ENCODE assay signal across 11 cellular contexts in the genomic region with DNA sequence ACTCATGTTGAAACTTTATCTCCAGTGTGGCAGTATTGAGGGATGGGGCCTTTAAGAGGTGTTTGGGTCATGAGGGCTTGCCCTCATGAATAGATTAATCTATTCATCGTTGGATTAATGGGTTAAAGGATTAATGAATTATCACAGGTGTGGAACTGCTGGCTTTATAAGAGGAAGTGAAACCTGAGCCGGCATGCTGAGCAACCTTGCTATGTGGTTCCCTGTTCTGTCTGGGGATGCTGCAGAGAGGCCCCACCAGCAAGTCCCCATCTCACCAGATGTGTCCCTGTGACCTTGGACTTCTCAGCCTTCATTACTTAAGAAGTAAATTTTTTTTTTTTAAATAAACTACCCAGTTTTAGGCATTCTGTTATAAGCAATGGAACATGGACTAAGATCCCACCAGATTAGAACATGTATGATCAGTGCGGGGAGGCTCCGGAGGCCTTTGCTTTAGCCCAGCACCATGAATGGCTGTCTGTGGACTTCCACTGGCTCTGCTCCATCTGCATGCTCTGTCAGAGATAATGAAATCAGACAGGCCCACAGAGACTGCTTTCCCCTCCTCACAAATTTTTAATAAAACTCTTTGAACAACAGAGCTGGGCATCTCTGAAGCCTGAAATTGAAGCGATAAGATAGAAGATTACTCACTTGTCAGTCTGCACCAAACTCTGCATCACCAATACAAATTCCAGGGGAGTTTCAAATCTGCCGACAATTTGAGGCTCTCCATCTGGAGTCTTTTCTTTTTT.
A peak's percentile ranks its signal among the peaks of the same experiment; 100 is the strongest.
DNase-seq lines count a peak whose midpoint lies in the region; ATAC-seq, FAIRE-seq and TF ChIP-seq lines count a peak whose summit lies in the region.
"Had no signal": no experiment of that assay in that cellular context is flagged by ENCODE, and none has a peak within 500 bp of the region (broad histone marks: within the 10 kb centered on the region; RNA-seq: fewer than 3 reads in every experiment).

No MANE protein-coding gene starts in this region.

- H3K4me1 Mint-ChIP-seq in activated T-helper 2 cell treated with anti-CD3 and anti-CD28 coated beads, Interferon-gamma antibody, Interleukin-2, Interleukin-4, amounts not matched to agents 10 μg/mL and 5 μg/mL and 100 μg/mL, durations not matched to agents 14 hours and 24 hours and 36 hours (ENCODE audit: low read depth), result peaks cover 9% of the 10 kb centered on the region

- no peak overlapping the region for H3K27ac Mint-ChIP-seq in activated T-helper 2 cell treated with anti-CD3 and anti-CD28 coated beads, Interferon-gamma antibody, Interleukin-2, Interleukin-4, amounts not matched to agents 10 μg/mL and 5 μg/mL and 100 μg/mL, durations not matched to agents 14 hours and 24 hours and 36 hours

- ATAC-seq in GM18861 (IDR thresholded peaks at IDR 0.05; ENCODE audit: unreplicated experiment), result peak; percentile 100
- peak; percentile 98 for ATAC-seq in GM21528 (IDR thresholded peaks at IDR 0.05; ENCODE audit: low FRiP score, unreplicated experiment)
- ATAC-seq in HG03354 (IDR thresholded peaks at IDR 0.05; ENCODE audit: poor library complexity, severe bottlenecking, unreplicated experiment), result peak; percentile 98
- ATAC-seq: left lung had no signal

- H3K4me3 Mint-ChIP-seq in activated T-helper 2 cell treated with anti-CD3 and anti-CD28 coated beads, Interferon-gamma antibody, Interleukin-2, Interleukin-4, amounts not matched to agents 10 μg/mL and 5 μg/mL and 100 μg/mL, durations not matched to agents 14 hours and 24 hours and 36 hours (ENCODE audit: low read depth), result no peak overlapping the region

- H3K36me3 Mint-ChIP-seq in activated T-helper 2 cell treated with anti-CD3 and anti-CD28 coated beads, Interferon-gamma antibody, Interleukin-2, Interleukin-4, amounts not matched to agents 10 μg/mL and 5 μg/mL and 100 μg/mL, durations not matched to agents 14 hours and 24 hours and 36 hours (ENCODE audit: low read depth), result no peaks in the 10 kb centered on the region

- peaks cover 4% of the 10 kb centered on the region for H3K9me3 Mint-ChIP-seq in activated T-helper 2 cell treated with anti-CD3 and anti-CD28 coated beads, Interferon-gamma antibody, Interleukin-2, Interleukin-4, amounts not matched to agents 10 μg/mL and 5 μg/mL and 100 μg/mL, durations not matched to agents 14 hours and 24 hours and 36 hours

- intact Hi-C loops in activated T-helper 2 cell treated with anti-CD3 and anti-CD28 coated beads, Interferon-gamma antibody, Interleukin-2, Interleukin-4, amounts not matched to agents 10 μg/mL and 5 μg/mL and 100 μg/mL, durations not matched to agents 14 hours and 24 hours and 36 hours (cut with micrococcal nuclease), result no loop called here

- TF ChIP-seq CTCF in fibroblast of the aortic adventitia (IDR thresholded peaks at IDR 0.05; ENCODE audit: insufficient read depth, low read length), result no peak

- H3K27me3 Mint-ChIP-seq in activated T-helper 2 cell treated with anti-CD3 and anti-CD28 coated beads, Interferon-gamma antibody, Interleukin-2, Interleukin-4, amounts not matched to agents 10 μg/mL and 5 μg/mL and 100 μg/mL, durations not matched to agents 14 hours and 24 hours and 36 hours (ENCODE audit: low read depth), result peaks cover 2% of the 10 kb centered on the region

- H3K4me3 ChIP-seq in fibroblast of the aortic adventitia (ENCODE audit: low read depth, low read length), result no peak overlapping the region
- H3K4me3 ChIP-seq: left lung, tibial nerve had no signal

- FAIRE-seq in HTR-8/SVneo (lab: Jason Lieb, UNC), result no peak

- DNase-seq in fibroblast of the aortic adventitia (ENCODE audit: low read depth), result peak; percentile 25
- DNase-seq in HTR-8/SVneo (ENCODE audit: insufficient read length, low spot score), result no peak
- DNase-seq in dedifferentiated amniotic fluid mesenchymal stem cell (ENCODE audit: extremely low spot score), result no peak
- DNase-seq in C1 segment of cervical spinal cord (lab: John Stamatoyannopoulos, UW), result no peak
- no peak for DNase-seq in activated T-helper 2 cell treated with anti-CD3 and anti-CD28 coated beads, Interferon-gamma antibody, Interleukin-2, Interleukin-4, amounts not matched to agents 10 μg/mL and 5 μg/mL and 100 μg/mL, durations not matched to agents 14 hours and 24 hours and 36 hours (ENCODE audit: low spot score)
- DNase-seq: activated T-cell treated with anti-CD3 and anti-CD28 coated beads, Interleukin-2, amount 50 U/mL, for 48 hours; left lung had no signal
